1 cellular context compared by ENCODE assay signal in the genomic region with DNA sequence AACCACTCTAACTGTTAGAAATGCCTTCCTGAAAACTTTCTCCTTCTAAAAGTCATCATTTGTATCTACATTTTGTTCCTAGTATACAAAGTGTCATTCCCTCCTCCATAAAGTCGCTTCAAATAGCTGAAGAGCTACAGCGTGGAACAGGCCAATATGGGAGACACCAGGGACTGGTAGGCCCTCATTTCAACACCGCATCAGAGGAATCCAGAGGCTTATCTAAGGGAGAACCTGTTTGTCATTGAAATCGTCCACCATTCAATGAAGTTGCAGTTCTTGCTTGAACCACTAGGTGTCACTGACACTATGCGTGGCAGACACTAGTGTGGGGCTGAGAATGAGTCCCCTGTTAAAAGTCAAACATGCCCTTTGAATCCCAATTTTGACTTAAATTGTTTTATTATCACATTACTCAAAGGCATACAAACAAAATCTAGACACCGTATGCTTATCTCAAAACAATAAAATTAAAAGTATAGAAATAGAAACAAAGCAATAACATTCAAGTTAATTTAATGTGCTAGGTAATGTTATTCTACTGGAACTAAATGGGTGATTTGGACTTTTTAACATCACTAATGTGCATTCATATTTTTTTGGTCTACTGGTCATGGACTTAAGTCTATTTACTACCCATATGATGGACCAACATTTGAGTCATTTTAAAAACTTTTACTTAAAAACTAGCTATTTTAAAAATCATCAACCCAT.
TF ChIP-seq lines count a peak whose summit lies in the region.

No MANE protein-coding gene starts in this region.

TF ChIP-seq in K562, 482 proteins besides CTCF, POLR2A, EP300 and RAD21 (continued from another document and continues in another):
- TF ChIP-seq, protein P1, sequence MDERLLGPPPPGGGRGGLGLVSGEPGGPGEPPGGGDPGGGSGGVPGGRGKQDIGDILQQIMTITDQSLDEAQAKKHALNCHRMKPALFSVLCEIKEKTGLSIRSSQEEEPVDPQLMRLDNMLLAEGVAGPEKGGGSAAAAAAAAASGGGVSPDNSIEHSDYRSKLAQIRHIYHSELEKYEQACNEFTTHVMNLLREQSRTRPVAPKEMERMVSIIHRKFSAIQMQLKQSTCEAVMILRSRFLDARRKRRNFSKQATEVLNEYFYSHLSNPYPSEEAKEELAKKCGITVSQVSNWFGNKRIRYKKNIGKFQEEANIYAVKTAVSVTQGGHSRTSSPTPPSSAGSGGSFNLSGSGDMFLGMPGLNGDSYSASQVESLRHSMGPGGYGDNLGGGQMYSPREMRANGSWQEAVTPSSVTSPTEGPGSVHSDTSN (CRISPR knock-in tag; IDR thresholded peaks at IDR 0.05; ENCODE audit: low read depth) = no peak
- TF ChIP-seq, protein P1 (tag; conservative IDR thresholded peaks at IDR 0.05; ENCODE audit: low read depth) = peak; percentile 25; the same call in 1 of the 2 replicates
- 0 out of 4 replicates have a peak, but pooled peaks of 1 of the 2 experiments have one; percentile 11 for TF ChIP-seq NONO (IDR thresholded peaks at IDR 0.05; ENCODE audit: low read depth in 2 of 2, low read length in 1 of 2)
- TF ChIP-seq MAZ (CRISPR knock-in tag; conservative IDR thresholded peaks at IDR 0.05 in 1 of 2, IDR thresholded peaks at IDR 0.05 in 1 of 2) = 0 out of 4 replicates have a peak, but pooled peaks of 1 of the 2 experiments have one; percentile 23
- peak; percentile 56; the same call in 1 of the 2 replicates for TF ChIP-seq EHMT2 (IDR thresholded peaks at IDR 0.05)
- TF ChIP-seq EP400 (IDR thresholded peaks at IDR 0.05) = 0 out of 2 replicates have a peak, but pooled peaks have one; percentile 19
- TF ChIP-seq CBX3 (IDR thresholded peaks at IDR 0.05; ENCODE audit: borderline replicate concordance in 1 of 2, low read length in 2 of 2) = peak in 1 of 2 experiments; percentile 38; a peak in 1 of 3 replicates
- no peak; a peak in 1 of 4 replicates for TF ChIP-seq KDM1A (IDR thresholded peaks at IDR 0.05)
- peak; percentile 70 for TF ChIP-seq SMC3 (conservative IDR thresholded peaks at IDR 0.05; ENCODE audit: insufficient read depth, low read depth, low read length)
- 0 out of 2 replicates have a peak, but pooled peaks have one; percentile 38 for TF ChIP-seq HDAC2 (IDR thresholded peaks at IDR 0.05)
- TF ChIP-seq, protein P2, sequence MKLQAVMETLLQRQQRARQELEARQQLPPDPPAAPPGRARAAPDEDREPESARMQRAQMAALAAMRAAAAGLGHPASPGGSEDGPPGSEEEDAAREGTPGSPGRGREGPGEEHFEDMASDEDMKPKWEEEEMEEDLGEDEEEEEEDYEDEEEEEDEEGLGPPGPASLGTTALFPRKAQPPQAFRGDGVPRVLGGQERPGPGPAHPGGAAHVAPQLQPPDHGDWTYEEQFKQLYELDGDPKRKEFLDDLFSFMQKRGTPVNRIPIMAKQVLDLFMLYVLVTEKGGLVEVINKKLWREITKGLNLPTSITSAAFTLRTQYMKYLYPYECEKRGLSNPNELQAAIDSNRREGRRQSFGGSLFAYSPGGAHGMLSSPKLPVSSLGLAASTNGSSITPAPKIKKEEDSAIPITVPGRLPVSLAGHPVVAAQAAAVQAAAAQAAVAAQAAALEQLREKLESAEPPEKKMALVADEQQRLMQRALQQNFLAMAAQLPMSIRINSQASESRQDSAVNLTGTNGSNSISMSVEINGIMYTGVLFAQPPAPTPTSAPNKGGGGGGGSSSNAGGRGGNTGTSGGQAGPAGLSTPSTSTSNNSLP (IDR thresholded peaks at IDR 0.05; ENCODE audit: borderline replicate concordance, low read depth, low read length) = peak; percentile 58; the same call in 1 of the 2 replicates
- no peak for TF ChIP-seq ATF1 (CRISPR knock-in tag; IDR thresholded peaks at IDR 0.05)
- TF ChIP-seq ATF1 (tag; IDR thresholded peaks at IDR 0.05) = peak; percentile 41; the same call in 1 of the 2 replicates
- TF ChIP-seq, protein P3, sequence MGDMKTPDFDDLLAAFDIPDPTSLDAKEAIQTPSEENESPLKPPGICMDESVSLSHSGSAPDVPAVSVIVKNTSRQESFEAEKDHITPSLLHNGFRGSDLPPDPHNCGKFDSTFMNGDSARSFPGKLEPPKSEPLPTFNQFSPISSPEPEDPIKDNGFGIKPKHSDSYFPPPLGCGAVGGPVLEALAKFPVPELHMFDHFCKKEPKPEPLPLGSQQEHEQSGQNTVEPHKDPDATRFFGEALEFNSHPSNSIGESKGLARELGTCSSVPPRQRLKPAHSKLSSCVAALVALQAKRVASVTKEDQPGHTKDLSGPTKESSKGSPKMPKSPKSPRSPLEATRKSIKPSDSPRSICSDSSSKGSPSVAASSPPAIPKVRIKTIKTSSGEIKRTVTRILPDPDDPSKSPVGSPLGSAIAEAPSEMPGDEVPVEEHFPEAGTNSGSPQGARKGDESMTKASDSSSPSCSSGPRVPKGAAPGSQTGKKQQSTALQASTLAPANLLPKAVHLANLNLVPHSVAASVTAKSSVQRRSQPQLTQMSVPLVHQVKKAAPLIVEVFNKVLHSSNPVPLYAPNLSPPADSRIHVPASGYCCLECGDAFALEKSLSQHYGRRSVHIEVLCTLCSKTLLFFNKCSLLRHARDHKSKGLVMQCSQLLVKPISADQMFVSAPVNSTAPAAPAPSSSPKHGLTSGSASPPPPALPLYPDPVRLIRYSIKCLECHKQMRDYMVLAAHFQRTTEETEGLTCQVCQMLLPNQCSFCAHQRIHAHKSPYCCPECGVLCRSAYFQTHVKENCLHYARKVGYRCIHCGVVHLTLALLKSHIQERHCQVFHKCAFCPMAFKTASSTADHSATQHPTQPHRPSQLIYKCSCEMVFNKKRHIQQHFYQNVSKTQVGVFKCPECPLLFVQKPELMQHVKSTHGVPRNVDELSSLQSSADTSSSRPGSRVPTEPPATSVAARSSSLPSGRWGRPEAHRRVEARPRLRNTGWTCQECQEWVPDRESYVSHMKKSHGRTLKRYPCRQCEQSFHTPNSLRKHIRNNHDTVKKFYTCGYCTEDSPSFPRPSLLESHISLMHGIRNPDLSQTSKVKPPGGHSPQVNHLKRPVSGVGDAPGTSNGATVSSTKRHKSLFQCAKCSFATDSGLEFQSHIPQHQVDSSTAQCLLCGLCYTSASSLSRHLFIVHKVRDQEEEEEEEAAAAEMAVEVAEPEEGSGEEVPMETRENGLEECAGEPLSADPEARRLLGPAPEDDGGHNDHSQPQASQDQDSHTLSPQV (IDR thresholded peaks at IDR 0.05) = peak; percentile 70
- peak in 1 of 2 experiments; percentile 19 for TF ChIP-seq NCOA2 (IDR thresholded peaks at IDR 0.05; ENCODE audit: partially characterized antibody in 2 of 2)
- TF ChIP-seq SMARCA4 (IDR thresholded peaks at IDR 0.05) = peak; percentile 25; the same call in 1 of the 2 replicates
- no peak for TF ChIP-seq ZNF347 (CRISPR knock-in tag; IDR thresholded peaks at IDR 0.05; ENCODE audit: low read depth)
- TF ChIP-seq PTBP1 (IDR thresholded peaks at IDR 0.05; ENCODE audit: low read depth, low read length) = no peak
- peak; percentile 70 for TF ChIP-seq CEBPB (tag; IDR thresholded peaks at IDR 0.05)
- TF ChIP-seq CXXC5 (CRISPR knock-in tag; IDR thresholded peaks at IDR 0.05) = peak; percentile 23; the same call in 1 of the 2 replicates
- peak; percentile 50 for TF ChIP-seq ARID1B (IDR thresholded peaks at IDR 0.05)
- peak; percentile 48; the same call in 1 of the 2 replicates for TF ChIP-seq CREM (IDR thresholded peaks at IDR 0.05; ENCODE audit: low read depth)
- TF ChIP-seq ARID2 (IDR thresholded peaks at IDR 0.05) = peak; percentile 13; the same call in 1 of the 2 replicates
- TF ChIP-seq DPF2 (IDR thresholded peaks at IDR 0.05) = 0 out of 2 replicates have a peak, but pooled peaks have one; percentile 36
- TF ChIP-seq, protein P4, sequence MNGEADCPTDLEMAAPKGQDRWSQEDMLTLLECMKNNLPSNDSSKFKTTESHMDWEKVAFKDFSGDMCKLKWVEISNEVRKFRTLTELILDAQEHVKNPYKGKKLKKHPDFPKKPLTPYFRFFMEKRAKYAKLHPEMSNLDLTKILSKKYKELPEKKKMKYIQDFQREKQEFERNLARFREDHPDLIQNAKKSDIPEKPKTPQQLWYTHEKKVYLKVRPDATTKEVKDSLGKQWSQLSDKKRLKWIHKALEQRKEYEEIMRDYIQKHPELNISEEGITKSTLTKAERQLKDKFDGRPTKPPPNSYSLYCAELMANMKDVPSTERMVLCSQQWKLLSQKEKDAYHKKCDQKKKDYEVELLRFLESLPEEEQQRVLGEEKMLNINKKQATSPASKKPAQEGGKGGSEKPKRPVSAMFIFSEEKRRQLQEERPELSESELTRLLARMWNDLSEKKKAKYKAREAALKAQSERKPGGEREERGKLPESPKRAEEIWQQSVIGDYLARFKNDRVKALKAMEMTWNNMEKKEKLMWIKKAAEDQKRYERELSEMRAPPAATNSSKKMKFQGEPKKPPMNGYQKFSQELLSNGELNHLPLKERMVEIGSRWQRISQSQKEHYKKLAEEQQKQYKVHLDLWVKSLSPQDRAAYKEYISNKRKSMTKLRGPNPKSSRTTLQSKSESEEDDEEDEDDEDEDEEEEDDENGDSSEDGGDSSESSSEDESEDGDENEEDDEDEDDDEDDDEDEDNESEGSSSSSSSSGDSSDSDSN (IDR thresholded peaks at IDR 0.05; ENCODE audit: borderline replicate concordance in 1 of 2, low read depth in 2 of 2, low read length in 2 of 2) = 0 out of 4 replicates have a peak, but pooled peaks of 1 of the 2 experiments have one; percentile 39
- no peak for TF ChIP-seq CBX1 (IDR thresholded peaks at IDR 0.05; ENCODE audit: low read depth)
- TF ChIP-seq, protein P5, sequence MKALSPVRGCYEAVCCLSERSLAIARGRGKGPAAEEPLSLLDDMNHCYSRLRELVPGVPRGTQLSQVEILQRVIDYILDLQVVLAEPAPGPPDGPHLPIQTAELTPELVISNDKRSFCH (CRISPR knock-in tag; IDR thresholded peaks at IDR 0.05) = no peak
- TF ChIP-seq, protein P5 (tag; IDR thresholded peaks at IDR 0.05) = peak; percentile 72; the same call in 1 of the 2 replicates
- TF ChIP-seq, protein P6, sequence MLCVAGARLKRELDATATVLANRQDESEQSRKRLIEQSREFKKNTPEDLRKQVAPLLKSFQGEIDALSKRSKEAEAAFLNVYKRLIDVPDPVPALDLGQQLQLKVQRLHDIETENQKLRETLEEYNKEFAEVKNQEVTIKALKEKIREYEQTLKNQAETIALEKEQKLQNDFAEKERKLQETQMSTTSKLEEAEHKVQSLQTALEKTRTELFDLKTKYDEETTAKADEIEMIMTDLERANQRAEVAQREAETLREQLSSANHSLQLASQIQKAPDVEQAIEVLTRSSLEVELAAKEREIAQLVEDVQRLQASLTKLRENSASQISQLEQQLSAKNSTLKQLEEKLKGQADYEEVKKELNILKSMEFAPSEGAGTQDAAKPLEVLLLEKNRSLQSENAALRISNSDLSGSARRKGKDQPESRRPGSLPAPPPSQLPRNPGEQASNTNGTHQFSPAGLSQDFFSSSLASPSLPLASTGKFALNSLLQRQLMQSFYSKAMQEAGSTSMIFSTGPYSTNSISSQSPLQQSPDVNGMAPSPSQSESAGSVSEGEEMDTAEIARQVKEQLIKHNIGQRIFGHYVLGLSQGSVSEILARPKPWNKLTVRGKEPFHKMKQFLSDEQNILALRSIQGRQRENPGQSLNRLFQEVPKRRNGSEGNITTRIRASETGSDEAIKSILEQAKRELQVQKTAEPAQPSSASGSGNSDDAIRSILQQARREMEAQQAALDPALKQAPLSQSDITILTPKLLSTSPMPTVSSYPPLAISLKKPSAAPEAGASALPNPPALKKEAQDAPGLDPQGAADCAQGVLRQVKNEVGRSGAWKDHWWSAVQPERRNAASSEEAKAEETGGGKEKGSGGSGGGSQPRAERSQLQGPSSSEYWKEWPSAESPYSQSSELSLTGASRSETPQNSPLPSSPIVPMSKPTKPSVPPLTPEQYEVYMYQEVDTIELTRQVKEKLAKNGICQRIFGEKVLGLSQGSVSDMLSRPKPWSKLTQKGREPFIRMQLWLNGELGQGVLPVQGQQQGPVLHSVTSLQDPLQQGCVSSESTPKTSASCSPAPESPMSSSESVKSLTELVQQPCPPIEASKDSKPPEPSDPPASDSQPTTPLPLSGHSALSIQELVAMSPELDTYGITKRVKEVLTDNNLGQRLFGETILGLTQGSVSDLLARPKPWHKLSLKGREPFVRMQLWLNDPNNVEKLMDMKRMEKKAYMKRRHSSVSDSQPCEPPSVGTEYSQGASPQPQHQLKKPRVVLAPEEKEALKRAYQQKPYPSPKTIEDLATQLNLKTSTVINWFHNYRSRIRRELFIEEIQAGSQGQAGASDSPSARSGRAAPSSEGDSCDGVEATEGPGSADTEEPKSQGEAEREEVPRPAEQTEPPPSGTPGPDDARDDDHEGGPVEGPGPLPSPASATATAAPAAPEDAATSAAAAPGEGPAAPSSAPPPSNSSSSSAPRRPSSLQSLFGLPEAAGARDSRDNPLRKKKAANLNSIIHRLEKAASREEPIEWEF (CRISPR knock-in tag; IDR thresholded peaks at IDR 0.05) = no peak
- no peak for TF ChIP-seq ARHGAP35 (IDR thresholded peaks at IDR 0.05; ENCODE audit: partially characterized antibody)
- no peak for TF ChIP-seq ZNF695 (CRISPR knock-in tag; IDR thresholded peaks at IDR 0.05)
- peak; percentile 35; the same call in 1 of the 2 replicates for TF ChIP-seq SOX6 (IDR thresholded peaks at IDR 0.05)
- TF ChIP-seq, protein P7, sequence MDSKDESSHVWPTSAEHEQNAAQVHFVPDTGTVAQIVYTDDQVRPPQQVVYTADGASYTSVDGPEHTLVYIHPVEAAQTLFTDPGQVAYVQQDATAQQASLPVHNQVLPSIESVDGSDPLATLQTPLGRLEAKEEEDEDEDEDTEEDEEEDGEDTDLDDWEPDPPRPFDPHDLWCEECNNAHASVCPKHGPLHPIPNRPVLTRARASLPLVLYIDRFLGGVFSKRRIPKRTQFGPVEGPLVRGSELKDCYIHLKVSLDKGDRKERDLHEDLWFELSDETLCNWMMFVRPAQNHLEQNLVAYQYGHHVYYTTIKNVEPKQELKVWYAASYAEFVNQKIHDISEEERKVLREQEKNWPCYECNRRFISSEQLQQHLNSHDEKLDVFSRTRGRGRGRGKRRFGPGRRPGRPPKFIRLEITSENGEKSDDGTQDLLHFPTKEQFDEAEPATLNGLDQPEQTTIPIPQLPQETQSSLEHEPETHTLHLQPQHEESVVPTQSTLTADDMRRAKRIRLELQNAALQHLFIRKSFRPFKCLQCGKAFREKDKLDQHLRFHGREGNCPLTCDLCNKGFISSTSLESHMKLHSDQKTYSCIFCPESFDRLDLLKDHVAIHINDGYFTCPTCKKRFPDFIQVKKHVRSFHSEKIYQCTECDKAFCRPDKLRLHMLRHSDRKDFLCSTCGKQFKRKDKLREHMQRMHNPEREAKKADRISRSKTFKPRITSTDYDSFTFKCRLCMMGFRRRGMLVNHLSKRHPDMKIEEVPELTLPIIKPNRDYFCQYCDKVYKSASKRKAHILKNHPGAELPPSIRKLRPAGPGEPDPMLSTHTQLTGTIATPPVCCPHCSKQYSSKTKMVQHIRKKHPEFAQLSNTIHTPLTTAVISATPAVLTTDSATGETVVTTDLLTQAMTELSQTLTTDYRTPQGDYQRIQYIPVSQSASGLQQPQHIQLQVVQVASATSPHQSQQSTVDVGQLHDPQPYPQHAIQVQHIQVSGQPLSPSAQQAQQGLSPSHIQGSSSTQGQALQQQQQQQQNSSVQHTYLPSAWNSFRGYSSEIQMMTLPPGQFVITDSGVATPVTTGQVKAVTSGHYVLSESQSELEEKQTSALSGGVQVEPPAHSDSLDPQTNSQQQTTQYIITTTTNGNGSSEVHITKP (IDR thresholded peaks at IDR 0.05; ENCODE audit: partially characterized antibody) = peak; percentile 70
- peak; percentile 31; the same call in 1 of the 2 replicates for TF ChIP-seq ESRRA (IDR thresholded peaks at IDR 0.05; ENCODE audit: borderline replicate concordance, low read depth)
